Comparison of ENCODE assay signal across 12 cellular contexts in the genomic region with DNA sequence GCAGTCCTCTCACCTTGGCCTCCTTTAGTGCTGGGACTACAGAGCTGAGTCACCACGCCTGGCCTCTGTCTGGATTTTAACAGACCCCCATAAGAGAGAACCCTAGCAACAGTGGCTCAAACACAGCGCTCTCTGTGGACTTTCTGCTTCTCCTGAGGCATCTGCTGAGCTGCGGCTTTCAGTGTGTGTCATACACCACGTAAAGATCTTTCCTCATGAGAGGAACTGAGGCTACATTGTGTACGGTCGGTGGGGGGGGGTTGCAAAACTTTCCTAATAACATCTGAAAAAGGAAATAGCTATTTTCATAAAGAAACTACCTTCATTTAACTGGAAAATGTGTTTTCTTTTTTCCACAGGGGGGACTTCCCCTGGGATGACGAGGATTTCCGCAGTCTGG. TPM values are rescaled to one million over a fixed set of nuclear protein-coding genes. Genes with fewer than 3 reads are reported as not detected.
DNase-seq lines count a peak whose midpoint lies in the region; ATAC-seq and TF ChIP-seq lines count a peak whose summit lies in the region.
"Had no signal": no experiment of that assay in that cellular context is flagged by ENCODE, and none has a peak within 500 bp of the region (broad histone marks: within the 10 kb centered on the region; RNA-seq: fewer than 3 reads in every experiment).

No MANE protein-coding gene starts in this region.

- H3K4me1 ChIP-seq in hepatocyte (ENCODE audit: insufficient read depth): no peaks in the 10 kb centered on the region
- H3K4me1 ChIP-seq: Peyer's patch, uterus had no signal

- 98% methylated on average over 8 of the region's 8 CpGs for WGBS in hepatocyte (ENCODE audit: low lambda C conversion rate, missing lambda C conversion rate)

- in situ Hi-C loops in SK-MEL-5 (cut with HindIII; ENCODE audit: low pct_unique_long_range_greater_than_20kb, low sequenced_read_pairs): no loop called here

- peaks cover 16% of the 10 kb centered on the region for H3K79me2 ChIP-seq in hepatocyte

- H3K36me3 ChIP-seq in hepatocyte (replicated peaks; ENCODE audit: insufficient read depth, low read depth): no peaks in the 10 kb centered on the region
- H3K36me3 ChIP-seq: uterus had no signal

- H3K27ac Mint-ChIP-seq in activated T-cell treated with anti-CD3 and anti-CD28 coated beads, Interleukin-2, amount 50 U/mL, for 24 hours: peak overlapping the region; percentile 82
- H3K27ac Mint-ChIP-seq in stimulated activated memory B cell treated with anti-CD40 and anti-IgM and Interleukin-4, amounts not matched to agents 10 μg/mL and 1 μg/mL and 100 μg/mL, for 72 hours: peak overlapping the region; percentile 58

- no peaks in the 10 kb centered on the region for H4K20me1 ChIP-seq in hepatocyte (ENCODE audit: insufficient read depth, poor library complexity, severe bottlenecking)

- H3K9me3 Mint-ChIP-seq in activated T-cell treated with anti-CD3 and anti-CD28 coated beads, Interleukin-2, amount 50 U/mL, for 24 hours: no peaks in the 10 kb centered on the region
- H3K9me3 Mint-ChIP-seq in stimulated activated memory B cell treated with anti-CD40 and anti-IgM and Interleukin-4, amounts not matched to agents 10 μg/mL and 1 μg/mL and 100 μg/mL, for 72 hours: no peaks in the 10 kb centered on the region

- H3K36me3 Mint-ChIP-seq in activated T-cell treated with anti-CD3 and anti-CD28 coated beads, Interleukin-2, amount 50 U/mL, for 24 hours (ENCODE audit: low read depth): peaks cover 89% of the 10 kb centered on the region
- peaks cover 71% of the 10 kb centered on the region for H3K36me3 Mint-ChIP-seq in stimulated activated memory B cell treated with anti-CD40 and anti-IgM and Interleukin-4, amounts not matched to agents 10 μg/mL and 1 μg/mL and 100 μg/mL, for 72 hours

- no peaks in the 10 kb centered on the region for H3K27me3 Mint-ChIP-seq in activated T-cell treated with anti-CD3 and anti-CD28 coated beads, Interleukin-2, amount 50 U/mL, for 24 hours
- H3K27me3 Mint-ChIP-seq in stimulated activated memory B cell treated with anti-CD40 and anti-IgM and Interleukin-4, amounts not matched to agents 10 μg/mL and 1 μg/mL and 100 μg/mL, for 72 hours: no peaks in the 10 kb centered on the region

- no peaks in the 10 kb centered on the region for H3K27me3 ChIP-seq in hepatocyte
- H3K27me3 ChIP-seq: Peyer's patch, uterus had no signal

- no peak overlapping the region for H2AFZ ChIP-seq in hepatocyte

- H3K9me2 ChIP-seq in hepatocyte (replicated peaks; ENCODE audit: insufficient read depth): no peaks in the 10 kb centered on the region

- H3K4me3 ChIP-seq in hepatocyte: no peak overlapping the region
- H3K4me3 ChIP-seq: Peyer's patch, uterus had no signal

- peak; percentile 58 for ATAC-seq in GM21786 (IDR thresholded peaks at IDR 0.05; ENCODE audit: unreplicated experiment)
- ATAC-seq in stimulated activated memory B cell treated with anti-CD40 and anti-IgM and Interleukin-4, amounts not matched to agents 10 μg/mL and 1 μg/mL and 100 μg/mL, for 72 hours: peak; percentile 99

- no peak for DNase-seq in activated T-cell treated with anti-CD3 and anti-CD28 coated beads, Interleukin-2, amount 50 U/mL, for 24 hours
- no peak for DNase-seq in activated T-cell treated with anti-CD3 and anti-CD28 coated beads, Interleukin-2, amount 50 U/mL, for 1 hour
- DNase-seq in SK-MEL-5 (ENCODE audit: low read depth, low spot score): peak; percentile 99
- DNase-seq in hepatocyte (ENCODE audit: low spot score): no peak
- no peak for DNase-seq in hypothalamus (lab: John Stamatoyannopoulos, UW)
- DNase-seq in putamen (ENCODE audit: low spot score): no peak
- DNase-seq: NCI-H1092 treated with DMSO at 0.1 percent for 48 hours, occipital lobe, uterus had no signal

- no peak overlapping the region for H3K4me2 ChIP-seq in hepatocyte

- TF ChIP-seq CTCF in hepatocyte (IDR thresholded peaks at IDR 0.05; ENCODE audit: poor library complexity): no peak

- H3K4me3 Mint-ChIP-seq in activated T-cell treated with anti-CD3 and anti-CD28 coated beads, Interleukin-2, amount 50 U/mL, for 24 hours: no peak overlapping the region
- peak overlapping the region; percentile 36 for H3K4me3 Mint-ChIP-seq in stimulated activated memory B cell treated with anti-CD40 and anti-IgM and Interleukin-4, amounts not matched to agents 10 μg/mL and 1 μg/mL and 100 μg/mL, for 72 hours

- H3K4me1 Mint-ChIP-seq in activated T-cell treated with anti-CD3 and anti-CD28 coated beads, Interleukin-2, amount 50 U/mL, for 24 hours (ENCODE audit: low read depth): peaks cover 31% of the 10 kb centered on the region
- peaks cover 25% of the 10 kb centered on the region for H3K4me1 Mint-ChIP-seq in stimulated activated memory B cell treated with anti-CD40 and anti-IgM and Interleukin-4, amounts not matched to agents 10 μg/mL and 1 μg/mL and 100 μg/mL, for 72 hours

- no peak overlapping the region for H3K27ac ChIP-seq in hepatocyte
- H3K27ac ChIP-seq: Peyer's patch, uterus had no signal

- H3K9me3 ChIP-seq in hepatocyte (ENCODE audit: low read depth): no peaks in the 10 kb centered on the region
- H3K9me3 ChIP-seq: Peyer's patch, uterus had no signal

RNA-seq across cellular contexts. Expression of gene DEF8, which starts 32.9 kb away (rescaled TPM):
- 77.9 and 82.0 TPM in 2 replicates for total RNA-seq in SK-MEL-5 (2014; rRNA removed; shearing (Covaris generic))
- polyA plus RNA-seq in SK-MEL-5 (2015; cell fraction: cytosol; rRNA removed): 92.1 and 107 TPM in 2 replicates
- 307 and 356 TPM in 2 replicates for polyA plus RNA-seq in SK-MEL-5 (2015; cell fraction: nucleus; rRNA removed)
- total RNA-seq in hepatocyte: 61.7 and 69.1 TPM in 2 replicates
- polyA plus RNA-seq in hepatocyte: 64.2 and 74.7 TPM in 2 replicates

RNA-seq across cellular contexts. Expression of gene DBNDD1, which starts 37.8 kb away (rescaled TPM):
- 22.9 and 23.1 TPM in 2 replicates for total RNA-seq in SK-MEL-5 (2014; rRNA removed; shearing (Covaris generic))
- polyA plus RNA-seq in SK-MEL-5 (2015; cell fraction: cytosol; rRNA removed): 81.2 and 93.1 TPM in 2 replicates
- 22.1 and 22.3 TPM in 2 replicates for polyA plus RNA-seq in SK-MEL-5 (2015; cell fraction: nucleus; rRNA removed)
- 5.5 and 8.5 TPM in 2 replicates for total RNA-seq in hepatocyte
- polyA plus RNA-seq in hepatocyte: 18.2 and 21.0 TPM in 2 replicates

RNA-seq across cellular contexts. Expression of gene TUBB3, which starts 58.3 kb away (rescaled TPM):
- 208 and 219 TPM in 2 replicates for total RNA-seq in SK-MEL-5 (2014; rRNA removed; shearing (Covaris generic))
- polyA plus RNA-seq in SK-MEL-5 (2015; cell fraction: cytosol; rRNA removed): 303 and 343 TPM in 2 replicates
- 288 and 317 TPM in 2 replicates for polyA plus RNA-seq in SK-MEL-5 (2015; cell fraction: nucleus; rRNA removed)
- 50.0 and 87.2 TPM in 2 replicates for total RNA-seq in hepatocyte
- 69.3 and 70.0 TPM in 2 replicates for polyA plus RNA-seq in hepatocyte
